In genomic region chr1:70134148-70134547, GRCh38 we compare ENCODE assay signal across 18 cellular contexts.
DNase-seq lines count a peak whose midpoint lies in the region; ATAC-seq and TF ChIP-seq lines count a peak whose summit lies in the region.
"Had no signal": no experiment of that assay in that cellular context is flagged by ENCODE, and none has a peak within 500 bp of the region (broad histone marks: within the 10 kb centered on the region; RNA-seq: fewer than 3 reads in every experiment).

No MANE protein-coding gene starts in this region.

- H4K5ac ChIP-seq in H9 (ENCODE audit: insufficient read length, low read depth, low read length), result no peak overlapping the region

- no peak overlapping the region for H2AK5ac ChIP-seq in H9 (ENCODE audit: insufficient read length, low read length)

- peaks cover 21 to 27% of the 10 kb centered on the region in 2 experiments for H3K4me1 Mint-ChIP-seq in H9
- H3K4me1 Mint-ChIP-seq: mesothelial cell of epicardium had no signal

- H2AFZ ChIP-seq in H9 (ENCODE audit: low read length), result no peak overlapping the region

- peak; percentile 43 for DNase-seq in AG10803 (ENCODE audit: low read depth)
- DNase-seq in H9, result no peak
- peak; percentile 13 for DNase-seq in RKO (ENCODE audit: low spot score)
- DNase-seq in SIG-M5 treated with dmso at 0.1 percent for 504 hours (lab: John Stamatoyannopoulos, UW; ENCODE audit: unreplicated experiment), result no peak
- no peak for DNase-seq in lower leg skin (ENCODE audit: low spot score in 2 of 2)
- no peak for DNase-seq in suprapubic skin (ENCODE audit: low spot score in 2 of 2)
- DNase-seq: activated CD4-positive, alpha-beta T cell treated with anti-CD3 and anti-CD28 coated beads for 48 hours; activated CD8-positive, alpha-beta memory T cell treated with anti-CD3 and anti-CD28 coated beads, Interleukin-2, amount 50 U/mL, for 48 hours; activated gamma-delta T cell treated with Interleukin-2 at 50 U/mL for 16 hours; Calu3; KBM-7; NCI-H1417 treated with DMSO at 0.1 percent for 48 hours; nucleus accumbens; sigmoid colon; T1000 had no signal

- no peak overlapping the region for H3K14ac ChIP-seq in H9 (ENCODE audit: insufficient read depth, low read length)

- H3K27me3 Mint-ChIP-seq in H9 (ENCODE audit: low read depth), result no peaks in the 10 kb centered on the region

- no peaks in the 10 kb centered on the region for H3K9me3 Mint-ChIP-seq in H9
- H3K9me3 Mint-ChIP-seq: mesothelial cell of epicardium had no signal

- H3K4me3 Mint-ChIP-seq in H9, result no peak overlapping the region
- H3K4me3 Mint-ChIP-seq: mesothelial cell of epicardium had no signal

- no peaks in the 10 kb centered on the region for H3K79me2 ChIP-seq in H9 (ENCODE audit: insufficient read depth, low read length)

- no peak overlapping the region for H3T11ph ChIP-seq in H9 (ENCODE audit: low read length)

- no peaks in the 10 kb centered on the region for H3K23me2 ChIP-seq in H9 (ENCODE audit: insufficient read length, low read depth, low read length, poor library complexity, severe bottlenecking)

- intact Hi-C loops in lower leg skin (cut with DNase I; ENCODE audit: low total_unique reads), result loop anchor here (10.0 kb wide), 1 partner anchor 371 kb away; no protein-coding TSS in a partner anchor

- H3K4me3 ChIP-seq in AG10803 (ENCODE audit: low read length) (no peak overlapping the region), iPS-20b (ENCODE audit: low read length) (peak overlapping the region; percentile 25; the same call in 1 of the 2 replicates), lower leg skin (ENCODE audit: low read depth, poor library complexity, severe bottlenecking) (no peak overlapping the region), suprapubic skin (no peak overlapping the region)
- H3K4me3 ChIP-seq: sigmoid colon had no signal

- H3K56ac ChIP-seq in H9 (ENCODE audit: insufficient read length, low read depth, low read length), result no peak overlapping the region

- H3K4me1 ChIP-seq in H9 (ENCODE audit: insufficient read depth, low read length), result no peaks in the 10 kb centered on the region; the same call in 1 of the 2 replicates
- H3K4me1 ChIP-seq in iPS-20b (ENCODE audit: insufficient read depth, low read length), result peaks cover 14% of the 10 kb centered on the region; the same call in 1 of the 2 replicates
- H3K4me1 ChIP-seq in suprapubic skin, result peaks cover 2% of the 10 kb centered on the region
- H3K4me1 ChIP-seq: sigmoid colon had no signal

- ATAC-seq in HG03342 (IDR thresholded peaks at IDR 0.05; ENCODE audit: unreplicated experiment), result no peak

- no peak overlapping the region for H4K91ac ChIP-seq in H9 (ENCODE audit: insufficient read length, low read depth, low read length)

- H3K4ac ChIP-seq in H9 (ENCODE audit: low read depth, low read length), result no peak overlapping the region

- peak overlapping the region; percentile 11 to 93 (median 56); a peak in 5 of 7 replicates for H3K27ac Mint-ChIP-seq in H9
- H3K27ac Mint-ChIP-seq: mesothelial cell of epicardium had no signal

- H3K27me3 ChIP-seq in H9 (ENCODE audit: insufficient read depth, low read length), result no peaks in the 10 kb centered on the region
- H3K27me3 ChIP-seq in iPS-20b (ENCODE audit: insufficient read depth, low read length), result no peaks in the 10 kb centered on the region
- no peaks in the 10 kb centered on the region for H3K27me3 ChIP-seq in suprapubic skin
- H3K27me3 ChIP-seq: sigmoid colon had no signal

- no peak overlapping the region for H4K8ac ChIP-seq in H9 (replicated peaks; ENCODE audit: insufficient read length, low read depth, low read length)

- H3K4me2 ChIP-seq in H9 (ENCODE audit: insufficient read depth, insufficient read length, low read length), result no peak overlapping the region

- no peak overlapping the region for H2BK20ac ChIP-seq in H9 (ENCODE audit: low read depth, low read length, poor library complexity, severe bottlenecking)

- no peaks in the 10 kb centered on the region for H3K79me1 ChIP-seq in H9 (ENCODE audit: insufficient read depth, low read depth, low read length, poor library complexity, severe bottlenecking)

- H3K9me3 ChIP-seq in H9 (ENCODE audit: control insufficient read depth, low read depth, low read length), result no peaks in the 10 kb centered on the region
- H3K9me3 ChIP-seq in iPS-20b (ENCODE audit: insufficient read depth, low read depth, low read length), result no peaks in the 10 kb centered on the region
- no peaks in the 10 kb centered on the region for H3K9me3 ChIP-seq in suprapubic skin
- H3K9me3 ChIP-seq: sigmoid colon had no signal

- no peak for TF ChIP-seq EP300 in suprapubic skin (IDR thresholded peaks at IDR 0.05)

- WGBS in H9 (ENCODE audit: extremely low coverage, insufficient read length, low lambda C conversion rate), result no CpG with 5 or more reads among the region's 3 CpGs
- 50 to 51% methylated on average over 3 of the region's 3 CpGs for WGBS in lower leg skin, 2 donors
- WGBS in suprapubic skin, result 61% methylated on average over 3 of the region's 3 CpGs

- H2BK5ac ChIP-seq in H9 (ENCODE audit: insufficient read length, low read length), result no peak overlapping the region

- TF ChIP-seq CTCF in AG10803 (conservative IDR thresholded peaks at IDR 0.05; ENCODE audit: low read length) (no peak), H9 (conservative IDR thresholded peaks at IDR 0.05) (no peak), lower leg skin (IDR thresholded peaks at IDR 0.05) (no peak), suprapubic skin (IDR thresholded peaks at IDR 0.05) (no peak)

- no peak overlapping the region for H2BK120ac ChIP-seq in H9 (ENCODE audit: low read depth, low read length, poor library complexity, severe bottlenecking)

- no peak overlapping the region for H3K27ac ChIP-seq in H9 (ENCODE audit: insufficient read length, low read depth, low read length)
- H3K27ac ChIP-seq in iPS-20b (ENCODE audit: low read length), result peak overlapping the region; percentile 30
- H3K27ac ChIP-seq in suprapubic skin, result no peak overlapping the region
- H3K27ac ChIP-seq: sigmoid colon had no signal

- no peaks in the 10 kb centered on the region for H4K20me1 ChIP-seq in H9 (ENCODE audit: control insufficient read depth, insufficient read depth, insufficient read length)

- no peak overlapping the region for H2BK15ac ChIP-seq in H9 (ENCODE audit: low read depth, low read length)

- H2BK12ac ChIP-seq in H9 (ENCODE audit: insufficient read length, low read depth, low read length), result no peak overlapping the region

- no peaks in the 10 kb centered on the region for H3K36me3 Mint-ChIP-seq in H9 (ENCODE audit: insufficient read depth in 1 of 3, low read depth in 3 of 3)
- H3K36me3 Mint-ChIP-seq: mesothelial cell of epicardium had no signal

- no peak overlapping the region for H3K23ac ChIP-seq in H9 (ENCODE audit: insufficient read length, low read depth, low read length)

- TF ChIP-seq POLR2A in lower leg skin (IDR thresholded peaks at IDR 0.05) (no peak), suprapubic skin (IDR thresholded peaks at IDR 0.05) (no peak)

- H3K36me3 ChIP-seq in iPS-20b (ENCODE audit: insufficient read depth, low read depth, low read length) (no peaks in the 10 kb centered on the region), suprapubic skin (no peaks in the 10 kb centered on the region)
- H3K36me3 ChIP-seq: sigmoid colon had no signal

- no peak overlapping the region for H3K18ac ChIP-seq in H9 (ENCODE audit: insufficient read length, low read depth, low read length)

- H3K9ac ChIP-seq in H9 (ENCODE audit: extremely low read depth, insufficient read length, low read length) (no peak overlapping the region), iPS-20b (ENCODE audit: low read depth, low read length) (peak overlapping the region; percentile 50; the same call in 1 of the 2 replicates)

Comparison
In these comparisons a context has a peak if more than half of its experiments do, and no peak if none do; other contexts are left out.
1. DNase-seq: peak in AG10803 (single experiment) and RKO (single experiment); none in H9 (single experiment), SIG-M5 treated with dmso at 0.1 percent for 504 hours (single experiment), lower leg skin (0 of 2) and suprapubic skin (0 of 2).